In the genomic region with DNA sequence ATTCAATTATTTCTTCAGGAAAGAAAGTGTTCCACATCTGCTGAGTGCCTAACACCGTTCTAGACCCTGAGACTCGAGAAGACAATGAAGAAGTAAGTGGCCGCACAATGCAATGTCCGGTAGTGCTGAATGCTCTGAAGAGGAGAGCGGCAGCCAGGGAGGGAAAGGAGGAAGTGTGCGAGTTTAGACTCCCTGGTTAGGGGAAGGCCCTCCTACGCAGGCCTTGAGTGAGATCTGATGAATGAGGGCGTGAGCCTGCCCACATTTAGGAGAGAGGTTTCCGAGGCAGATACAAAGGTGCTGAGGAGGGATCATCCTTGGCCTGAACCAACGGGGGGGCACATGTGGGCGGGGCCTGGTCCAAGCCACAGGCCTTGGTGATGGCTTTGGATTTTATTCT, we compare ENCODE assay signal across 15 cellular contexts.
DNase-seq lines count a peak whose midpoint lies in the region; ATAC-seq lines count a peak whose summit lies in the region.
"Had no signal": no experiment of that assay in that cellular context is flagged by ENCODE, and none has a peak within 500 bp of the region (broad histone marks: within the 10 kb centered on the region; RNA-seq: fewer than 3 reads in every experiment).

No MANE protein-coding gene starts in this region.

- intact Hi-C loops in head of caudate nucleus (cut with DNase I): no loop called here

- DNase-seq in CD1c-positive myeloid dendritic cell (ENCODE audit: extremely low spot score) (peak; percentile 68), KBM-7 (peak; percentile 45), head of caudate nucleus (peak in 23 of 42 donors; percentile 18 to 70 (median 36)), NCI-H446 (lab: John Stamatoyannopoulos, UW) (no peak), T1000 (lab: John Stamatoyannopoulos, UW) (no peak), NCI-H2081 (lab: John Stamatoyannopoulos, UW) (no peak)
- DNase-seq: activated CD4-positive, alpha-beta T cell treated with anti-CD3 and anti-CD28 coated beads, Interleukin-2, amount 50 U/mL, for 1 hour; NCI-H1105; Peyer's patch; stimulated activated CD4-positive, alpha-beta T cell treated with anti-CD3 and anti-CD28 coated beads, Interleukin-12 subunit alpha, Interleukin-12 subunit beta, amount 100 ng/mL, for 4 hours; T-cell had no signal

- in situ Hi-C loops in KBM-7 (cut with MboI; ENCODE audit: low pct_unique_long_range_greater_than_20kb, low sequenced_read_pairs): no loop called here

- ATAC-seq in GM21360 (IDR thresholded peaks at IDR 0.05; ENCODE audit: unreplicated experiment) (peak; percentile 90), HG03571 (IDR thresholded peaks at IDR 0.05; ENCODE audit: unreplicated experiment) (no peak)
- ATAC-seq: A549; activated T-helper 17 cell treated with anti-CD3 and anti-CD28 coated beads, Interleukin-2, amount 50 U/mL, for 72 hours; T-cell had no signal

Comparison
In these comparisons a context has a peak if more than half of its experiments do, and no peak if none do; other contexts are left out.
1. DNase-seq: peak in CD1c-positive myeloid dendritic cell (single experiment), KBM-7 (single experiment) and head of caudate nucleus (23 of 42); none in NCI-H446 (0 of 2), T1000 (single experiment) and NCI-H2081 (0 of 2).